8 cellular contexts compared by ENCODE assay signal in genomic region chr18:23259701-23260661, GRCh38.
DNase-seq lines count a peak whose midpoint lies in the region; ATAC-seq and TF ChIP-seq lines count a peak whose summit lies in the region.

No MANE protein-coding gene starts in this region.

- H3K9ac ChIP-seq in SK-N-SH, result peak overlapping the region; percentile 51

- H2AFZ ChIP-seq in SK-N-SH (ENCODE audit: low read depth), result peak overlapping the region; percentile 81

- H3K36me3 ChIP-seq in KOPT-K1 (ENCODE audit: insufficient read depth, low read length) (no peaks in the 10 kb centered on the region), SK-N-SH (replicated peaks in 1 of 2; ENCODE audit: control insufficient read depth in 1 of 2, insufficient read depth in 2 of 2, low read length in 1 of 2) (peaks cover 0 to 2% of the 10 kb centered on the region in 2 experiments), ectodermal cell (ENCODE audit: control insufficient read depth, insufficient read depth, low read length) (no peaks in the 10 kb centered on the region), thymus (ENCODE audit: control insufficient read depth, insufficient read depth) (no peaks in the 10 kb centered on the region)

- peak overlapping the region; percentile 79 for H3K4me2 ChIP-seq in SK-N-SH

- no peak for TF ChIP-seq CTCF in SK-N-SH (IDR thresholded peaks at IDR 0.05)

- TF ChIP-seq RAD21 in SK-N-SH (IDR thresholded peaks at IDR 0.05; ENCODE audit: low read length), result peak; percentile 33

- H3K27me3 ChIP-seq in SK-N-SH (ENCODE audit: insufficient read depth), result no peaks in the 10 kb centered on the region
- H3K27me3 ChIP-seq in ectodermal cell (ENCODE audit: control insufficient read depth, insufficient read depth, low read length, poor library complexity, severe bottlenecking), result no peaks in the 10 kb centered on the region
- no peaks in the 10 kb centered on the region for H3K27me3 ChIP-seq in thymus (ENCODE audit: control insufficient read depth, insufficient read depth)

- H3K9me3 ChIP-seq in KOPT-K1 (ENCODE audit: insufficient read depth, low read length, poor library complexity, severe bottlenecking) (no peaks in the 10 kb centered on the region), SK-N-SH (no peaks in the 10 kb centered on the region), ectodermal cell (ENCODE audit: control insufficient read depth, low read length) (no peaks in the 10 kb centered on the region), thymus (ENCODE audit: control insufficient read depth) (no peaks in the 10 kb centered on the region)

- H3K4me3 ChIP-seq in SK-N-SH (ENCODE audit: low read depth in 2 of 2, low read length in 1 of 2) (peak overlapping the region in 1 of 2 experiments; percentile 38; a peak in 2 of 4 replicates), ectodermal cell (ENCODE audit: insufficient read depth, low read depth, low read length) (no peak overlapping the region), thymus (ENCODE audit: low read length) (peak overlapping the region; percentile 40)

- 44% methylated on average over 21 of the region's 21 CpGs for WGBS in SK-N-SH (ENCODE audit: low lambda C conversion rate)
- 24 to 25% methylated on average over 21 of the region's 21 CpGs for WGBS in ectodermal cell, 2 experiments
- 3% methylated on average over 21 of the region's 21 CpGs for WGBS in thymus

- CTCF ChIA-PET in SK-N-SH (lab: Yijun Ruan, JAX), result interaction anchor here (0.8 to 1.6 kb wide), 5 partner anchors 21 to 129 kb away, joined by 3 to 7 read pairs (median 4); no protein-coding TSS in a partner anchor

- H3K4me1 ChIP-seq in SK-N-SH (ENCODE audit: control insufficient read depth in 1 of 2, insufficient read depth in 2 of 2, low read depth in 1 of 2, low read length in 1 of 2) (peaks cover 28 to 37% of the 10 kb centered on the region in 2 experiments), ectodermal cell (ENCODE audit: control insufficient read depth, insufficient read depth, low read length) (peaks cover 24% of the 10 kb centered on the region), thymus (ENCODE audit: control insufficient read depth, insufficient read depth, low read length) (peaks cover 21% of the 10 kb centered on the region)

- H3K27ac ChIP-seq in KOPT-K1 (ENCODE audit: low read depth, low read length, poor library complexity, severe bottlenecking), result peak overlapping the region; percentile 43
- peak overlapping the region; percentile 87 to 90 for H3K27ac ChIP-seq in SK-N-SH (ENCODE audit: low read depth in 2 of 2, low read length in 1 of 2)
- H3K27ac ChIP-seq in ectodermal cell (ENCODE audit: insufficient read depth, low read depth, low read length, poor library complexity, severe bottlenecking), result peak overlapping the region; percentile 50
- peak overlapping the region; percentile 55 for H3K27ac ChIP-seq in thymus (ENCODE audit: low read depth)

- no peaks in the 10 kb centered on the region for H3K79me2 ChIP-seq in SK-N-SH (ENCODE audit: insufficient read depth)

- no peaks in the 10 kb centered on the region for H4K20me1 ChIP-seq in SK-N-SH (ENCODE audit: insufficient read depth)

- no peaks in the 10 kb centered on the region for H3K9me2 ChIP-seq in SK-N-SH

- peak; percentile 94 for DNase-seq in EH (ENCODE audit: low read depth)
- peak; percentile 80 for DNase-seq in SK-N-SH
- DNase-seq in lung microvascular endothelial cell (ENCODE audit: low read depth in 2 of 2), result peak; percentile 95 to 100
- no peak for DNase-seq in occipital lobe (lab: John Stamatoyannopoulos, UW)

- POLR2A ChIA-PET in SK-N-SH (lab: Yijun Ruan, JAX), result interaction anchor here (0.6 kb wide), 1 partner anchor 36 kb away, joined by 4 read pairs; no protein-coding TSS in a partner anchor

- ATAC-seq in GM21528 (IDR thresholded peaks at IDR 0.05; ENCODE audit: low FRiP score, unreplicated experiment), result peak; percentile 69

- peaks cover 31% of the 10 kb centered on the region for H3F3A ChIP-seq in SK-N-SH (replicated peaks; ENCODE audit: insufficient read depth)

- peak in 1 of 2 experiments; percentile 70; a peak in 2 of 4 replicates for TF ChIP-seq EP300 in SK-N-SH (IDR thresholded peaks at IDR 0.05; ENCODE audit: borderline replicate concordance in 1 of 2, low read depth in 1 of 2, low read length in 1 of 2)

TF ChIP-seq in SK-N-SH, 30 proteins besides CTCF, POLR2A, EP300 and RAD21 (continues in another document):
- TF ChIP-seq TCF12 (IDR thresholded peaks at IDR 0.05) (peak; percentile 57; the same call in 1 of the 2 replicates), MXI1 (IDR thresholded peaks at IDR 0.05; ENCODE audit: low read depth, low read length) (peak; percentile 72; the same call in 1 of the 2 replicates), NFIC (IDR thresholded peaks at IDR 0.05; ENCODE audit: borderline replicate concordance) (peak; percentile 57), NRF1 (IDR thresholded peaks at IDR 0.05; ENCODE audit: low read depth, low read length) (no peak), SIN3A (IDR thresholded peaks at IDR 0.05; ENCODE audit: borderline replicate concordance, low read depth, low read length) (no peak), ELF1 (IDR thresholded peaks at IDR 0.05) (no peak), RCOR1 (IDR thresholded peaks at IDR 0.05; ENCODE audit: low read length) (peak; percentile 92), YY1 (IDR thresholded peaks at IDR 0.05; ENCODE audit: low read depth) (no peak), SMC3 (IDR thresholded peaks at IDR 0.05; ENCODE audit: low read depth, low read length) (no peak), FOSL2 (IDR thresholded peaks at IDR 0.05; ENCODE audit: borderline replicate concordance, low read depth) (no peak)
- TF ChIP-seq, protein P1, sequence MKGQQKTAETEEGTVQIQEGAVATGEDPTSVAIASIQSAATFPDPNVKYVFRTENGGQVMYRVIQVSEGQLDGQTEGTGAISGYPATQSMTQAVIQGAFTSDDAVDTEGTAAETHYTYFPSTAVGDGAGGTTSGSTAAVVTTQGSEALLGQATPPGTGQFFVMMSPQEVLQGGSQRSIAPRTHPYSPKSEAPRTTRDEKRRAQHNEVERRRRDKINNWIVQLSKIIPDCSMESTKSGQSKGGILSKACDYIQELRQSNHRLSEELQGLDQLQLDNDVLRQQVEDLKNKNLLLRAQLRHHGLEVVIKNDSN (IDR thresholded peaks at IDR 0.05; ENCODE audit: borderline replicate concordance, low read depth), result peak; percentile 83
- TF ChIP-seq, protein P2, sequence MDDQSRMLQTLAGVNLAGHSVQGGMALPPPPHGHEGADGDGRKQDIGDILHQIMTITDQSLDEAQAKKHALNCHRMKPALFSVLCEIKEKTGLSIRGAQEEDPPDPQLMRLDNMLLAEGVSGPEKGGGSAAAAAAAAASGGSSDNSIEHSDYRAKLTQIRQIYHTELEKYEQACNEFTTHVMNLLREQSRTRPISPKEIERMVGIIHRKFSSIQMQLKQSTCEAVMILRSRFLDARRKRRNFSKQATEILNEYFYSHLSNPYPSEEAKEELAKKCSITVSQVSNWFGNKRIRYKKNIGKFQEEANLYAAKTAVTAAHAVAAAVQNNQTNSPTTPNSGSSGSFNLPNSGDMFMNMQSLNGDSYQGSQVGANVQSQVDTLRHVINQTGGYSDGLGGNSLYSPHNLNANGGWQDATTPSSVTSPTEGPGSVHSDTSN (IDR thresholded peaks at IDR 0.05), result 0 out of 2 replicates have a peak, but pooled peaks have one; percentile 28
- TF ChIP-seq, protein P3, sequence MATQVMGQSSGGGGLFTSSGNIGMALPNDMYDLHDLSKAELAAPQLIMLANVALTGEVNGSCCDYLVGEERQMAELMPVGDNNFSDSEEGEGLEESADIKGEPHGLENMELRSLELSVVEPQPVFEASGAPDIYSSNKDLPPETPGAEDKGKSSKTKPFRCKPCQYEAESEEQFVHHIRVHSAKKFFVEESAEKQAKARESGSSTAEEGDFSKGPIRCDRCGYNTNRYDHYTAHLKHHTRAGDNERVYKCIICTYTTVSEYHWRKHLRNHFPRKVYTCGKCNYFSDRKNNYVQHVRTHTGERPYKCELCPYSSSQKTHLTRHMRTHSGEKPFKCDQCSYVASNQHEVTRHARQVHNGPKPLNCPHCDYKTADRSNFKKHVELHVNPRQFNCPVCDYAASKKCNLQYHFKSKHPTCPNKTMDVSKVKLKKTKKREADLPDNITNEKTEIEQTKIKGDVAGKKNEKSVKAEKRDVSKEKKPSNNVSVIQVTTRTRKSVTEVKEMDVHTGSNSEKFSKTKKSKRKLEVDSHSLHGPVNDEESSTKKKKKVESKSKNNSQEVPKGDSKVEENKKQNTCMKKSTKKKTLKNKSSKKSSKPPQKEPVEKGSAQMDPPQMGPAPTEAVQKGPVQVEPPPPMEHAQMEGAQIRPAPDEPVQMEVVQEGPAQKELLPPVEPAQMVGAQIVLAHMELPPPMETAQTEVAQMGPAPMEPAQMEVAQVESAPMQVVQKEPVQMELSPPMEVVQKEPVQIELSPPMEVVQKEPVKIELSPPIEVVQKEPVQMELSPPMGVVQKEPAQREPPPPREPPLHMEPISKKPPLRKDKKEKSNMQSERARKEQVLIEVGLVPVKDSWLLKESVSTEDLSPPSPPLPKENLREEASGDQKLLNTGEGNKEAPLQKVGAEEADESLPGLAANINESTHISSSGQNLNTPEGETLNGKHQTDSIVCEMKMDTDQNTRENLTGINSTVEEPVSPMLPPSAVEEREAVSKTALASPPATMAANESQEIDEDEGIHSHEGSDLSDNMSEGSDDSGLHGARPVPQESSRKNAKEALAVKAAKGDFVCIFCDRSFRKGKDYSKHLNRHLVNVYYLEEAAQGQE (IDR thresholded peaks at IDR 0.05; ENCODE audit: low read depth, low read length), result no peak
- TF ChIP-seq, protein P4, sequence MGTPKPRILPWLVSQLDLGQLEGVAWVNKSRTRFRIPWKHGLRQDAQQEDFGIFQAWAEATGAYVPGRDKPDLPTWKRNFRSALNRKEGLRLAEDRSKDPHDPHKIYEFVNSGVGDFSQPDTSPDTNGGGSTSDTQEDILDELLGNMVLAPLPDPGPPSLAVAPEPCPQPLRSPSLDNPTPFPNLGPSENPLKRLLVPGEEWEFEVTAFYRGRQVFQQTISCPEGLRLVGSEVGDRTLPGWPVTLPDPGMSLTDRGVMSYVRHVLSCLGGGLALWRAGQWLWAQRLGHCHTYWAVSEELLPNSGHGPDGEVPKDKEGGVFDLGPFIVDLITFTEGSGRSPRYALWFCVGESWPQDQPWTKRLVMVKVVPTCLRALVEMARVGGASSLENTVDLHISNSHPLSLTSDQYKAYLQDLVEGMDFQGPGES (IDR thresholded peaks at IDR 0.05; ENCODE audit: low read depth, low read length), result no peak
